8 cellular contexts compared by ENCODE assay signal in genomic region chr22:46575915-46576555, GRCh38. TPM values are rescaled to one million over a fixed set of nuclear protein-coding genes. Genes with fewer than 3 reads are reported as not detected.
DNase-seq lines count a peak whose midpoint lies in the region; ATAC-seq and TF ChIP-seq lines count a peak whose summit lies in the region.

No MANE protein-coding gene starts in this region.

- peak overlapping the region; percentile 71 for H3K27ac Mint-ChIP-seq in central memory CD8-positive, alpha-beta T cell (ENCODE audit: low read depth)

- peaks cover 46% of the 10 kb centered on the region for H3K4me1 Mint-ChIP-seq in central memory CD8-positive, alpha-beta T cell

- H3K79me2 ChIP-seq in KMS-11 (ENCODE audit: insufficient read depth, low read depth) = no peaks in the 10 kb centered on the region

- intact Hi-C loops in mucosa of descending colon (cut with DNase I, micrococcal nuclease) = no loop called here

- no peaks in the 10 kb centered on the region for H3K9me3 Mint-ChIP-seq in central memory CD8-positive, alpha-beta T cell

- H3K4me3 ChIP-seq in AG04449 (ENCODE audit: low read depth, low read length) = peak overlapping the region; percentile 64
- no peak overlapping the region for H3K4me3 ChIP-seq in KMS-11 (IDR thresholded peaks at IDR 0.05; ENCODE audit: insufficient read depth, low read depth, low read length)
- no peak overlapping the region for H3K4me3 ChIP-seq in mucosa of descending colon
- no peak overlapping the region for H3K4me3 ChIP-seq in WERI-Rb-1 (ENCODE audit: low read depth, low read length)

- H4K20me1 ChIP-seq in KMS-11 (ENCODE audit: insufficient read depth) = no peaks in the 10 kb centered on the region

- POLR2A ChIA-PET in AG04449 (lab: Yijun Ruan, JAX) = no interaction called here

- CTCF ChIA-PET in AG04449 (lab: Yijun Ruan, JAX) = interaction anchor here (1.4 to 1.5 kb wide), 2 partner anchors 11 to 12 kb away, joined by 4 to 10 read pairs; no protein-coding TSS in a partner anchor

- H3K27ac ChIP-seq in KMS-11 (no peak overlapping the region), WERI-Rb-1 (no peak overlapping the region; the same call in 1 of the 2 replicates)

- TF ChIP-seq CTCF in AG04449 (IDR thresholded peaks at IDR 0.05; ENCODE audit: insufficient read depth, low read length, missing control alignments) = no peak
- TF ChIP-seq CTCF in KMS-11 (conservative IDR thresholded peaks at IDR 0.05; ENCODE audit: low read depth, low read length) = no peak
- TF ChIP-seq CTCF in mucosa of descending colon (IDR thresholded peaks at IDR 0.05) = no peak
- TF ChIP-seq CTCF in WERI-Rb-1 (IDR thresholded peaks at IDR 0.05; ENCODE audit: low read depth, low read length) = no peak

- H3K4me3 Mint-ChIP-seq in central memory CD8-positive, alpha-beta T cell = peak overlapping the region; percentile 80

- peak overlapping the region; percentile 56 for H3K4me2 ChIP-seq in KMS-11

- peaks cover 9% of the 10 kb centered on the region for H3K36me3 Mint-ChIP-seq in central memory CD8-positive, alpha-beta T cell (ENCODE audit: insufficient read depth)

- H3K36me3 ChIP-seq in KMS-11 (ENCODE audit: insufficient read depth) (no peaks in the 10 kb centered on the region), mucosa of descending colon (ENCODE audit: low read depth) (no peaks in the 10 kb centered on the region), WERI-Rb-1 (no peaks in the 10 kb centered on the region)

- no peak for ATAC-seq in central memory CD8-positive, alpha-beta T cell (replicated peaks; ENCODE audit: extremely low read depth, poor library complexity, severe bottlenecking)
- ATAC-seq in mucosa of descending colon = peak; percentile 48
- no peak for ATAC-seq in HG02588 (IDR thresholded peaks at IDR 0.05; ENCODE audit: unreplicated experiment)

- H3K4me1 ChIP-seq in KMS-11 (ENCODE audit: low read depth, poor library complexity, severe bottlenecking) = peaks cover 10% of the 10 kb centered on the region
- peaks cover 52% of the 10 kb centered on the region for H3K4me1 ChIP-seq in mucosa of descending colon (ENCODE audit: low read depth)

- no peak overlapping the region for H3K9ac ChIP-seq in KMS-11

- peaks cover 8% of the 10 kb centered on the region; the same call in 1 of the 2 replicates for H3K27me3 ChIP-seq in KMS-11 (ENCODE audit: insufficient read depth, low read depth)
- no peaks in the 10 kb centered on the region for H3K27me3 ChIP-seq in WERI-Rb-1 (ENCODE audit: insufficient read depth, low read depth, severe bottlenecking)

- peak overlapping the region; percentile 81 for H2AFZ ChIP-seq in KMS-11 (ENCODE audit: low read depth)

- no peaks in the 10 kb centered on the region for H3K27me3 Mint-ChIP-seq in central memory CD8-positive, alpha-beta T cell

- DNase-seq in AG04449 (ENCODE audit: low read depth, low spot score) = no peak
- no peak for DNase-seq in central memory CD8-positive, alpha-beta T cell (ENCODE audit: low spot score in 2 of 2)
- peak; percentile 38 to 75 (median 69) for DNase-seq in mucosa of descending colon
- no peak for DNase-seq in WERI-Rb-1
- DNase-seq in hippocampal formation (lab: John Stamatoyannopoulos, UW) = no peak
- DNase-seq in COLO829 (ENCODE audit: low spot score) = no peak

- H3K9me3 ChIP-seq in mucosa of descending colon (peaks cover 12% of the 10 kb centered on the region), WERI-Rb-1 (ENCODE audit: severe bottlenecking) (peaks cover 5% of the 10 kb centered on the region)

RNA-seq across cellular contexts. Expression of gene CELSR1, which starts 38.6 kb away (rescaled TPM):
- 1 to 10 TPM; 1.9 to 4.2 (median 2.5) TPM for total RNA-seq in mucosa of descending colon

RNA-seq across cellular contexts. Expression of gene GRAMD4, which starts 44.2 kb away (rescaled TPM):
- total RNA-seq in mucosa of descending colon = 100 to 1,000 TPM; 114 to 203 (median 197) TPM

Comparison
In these comparisons a context has a peak if more than half of its experiments do, and no peak if none do; other contexts are left out.
1. DNase-seq: peak in mucosa of descending colon (3 of 3); none in AG04449 (single experiment), central memory CD8-positive, alpha-beta T cell (0 of 2), WERI-Rb-1 (single experiment), hippocampal formation (0 of 2) and COLO829 (single experiment).